ENCODE assay signal across 13 cellular contexts in the genomic region with DNA sequence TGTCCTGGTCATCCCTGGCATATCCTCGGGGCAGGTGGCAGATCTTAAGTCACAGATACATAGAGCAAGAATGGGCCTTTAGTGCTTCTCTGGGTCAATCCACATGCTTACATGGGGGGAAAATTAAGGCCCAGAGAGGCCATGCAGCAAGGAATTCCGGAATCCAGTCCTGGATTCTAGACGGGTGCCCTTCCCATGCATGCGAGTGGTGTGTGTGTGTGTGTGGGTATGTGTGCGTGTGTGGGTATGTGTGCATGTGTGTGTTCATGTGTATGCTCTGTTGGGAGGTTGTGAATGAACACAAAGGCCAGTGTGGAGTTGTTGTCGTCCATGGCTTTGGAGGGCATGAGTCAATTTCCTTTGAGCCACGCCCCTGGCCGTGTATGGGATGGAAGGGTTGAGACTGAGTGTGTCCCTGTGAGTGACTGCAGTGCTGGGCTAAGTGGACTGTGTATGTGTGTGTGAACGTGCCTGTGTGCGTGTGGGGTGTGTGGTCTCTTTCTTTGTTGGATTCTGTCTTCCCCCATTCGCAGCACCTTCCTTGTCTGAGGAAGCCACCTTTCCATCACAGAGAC. TPM values are rescaled to one million over a fixed set of nuclear protein-coding genes. Genes with fewer than 3 reads are reported as not detected.
DNase-seq lines count a peak whose midpoint lies in the region; ATAC-seq, FAIRE-seq and TF ChIP-seq lines count a peak whose summit lies in the region.
"Had no signal": no experiment of that assay in that cellular context is flagged by ENCODE, and none has a peak within 500 bp of the region (broad histone marks: within the 10 kb centered on the region; RNA-seq: fewer than 3 reads in every experiment).

No MANE protein-coding gene starts in this region.

- H3K23ac ChIP-seq in H1 (ENCODE audit: insufficient read length), result no peak overlapping the region

- no peak overlapping the region for H3K4me3 Mint-ChIP-seq in mesothelial cell of epicardium
- H3K4me3 Mint-ChIP-seq: neural crest cell had no signal

- 75% methylated on average over 11 of the region's 11 CpGs; no CpG with 5 or more reads in 1 of the 2 experiments for WGBS in H1 (ENCODE audit: extremely low coverage in 1 of 2, insufficient coverage in 1 of 2, insufficient read length in 1 of 2, insufficient replicate concordance in 2 of 2, low coverage in 1 of 2, low lambda C conversion rate in 2 of 2, missing lambda C conversion rate in 1 of 2), 2 experiments
- 0 to 67% methylated on average over 1 to 7 of the region's 11 CpGs for WGBS in gastroesophageal sphincter (ENCODE audit: low coverage in 1 of 2), 2 donors

- peak overlapping the region; percentile 95 for H2AK5ac ChIP-seq in H1 (ENCODE audit: low read depth, low read length)

- H3K14ac ChIP-seq in H1 (ENCODE audit: insufficient read length), result no peak overlapping the region

- ATAC-seq in gastroesophageal sphincter, result no peak

- peak; percentile 1 for DNase-seq in DMS53 (lab: John Stamatoyannopoulos, UW)
- DNase-seq in DMS53 treated with DMSO at 0.1 percent for 48 hours (lab: John Stamatoyannopoulos, UW; ENCODE audit: unreplicated experiment), result no peak
- no peak for DNase-seq in NT2/D1 (ENCODE audit: low read depth, low spot score)
- no peak for DNase-seq in H1 (ENCODE audit: low read depth in 1 of 2, low spot score in 2 of 2)
- DNase-seq in pulmonary artery endothelial cell (ENCODE audit: low read depth, low spot score), result peak; percentile 32
- no peak for DNase-seq in KG1 (lab: John Stamatoyannopoulos, UW)
- DNase-seq in mesothelial cell of epicardium (ENCODE audit: low spot score in 2 of 2, unreplicated experiment in 2 of 2), result no peak
- DNase-seq: anterior cingulate cortex, NCI-H1694 treated with DMSO at 0.1 percent for 48 hours had no signal

- H4K5ac ChIP-seq in H1 (ENCODE audit: insufficient read length, low read depth, low read length), result peak overlapping the region; percentile 8

- H3K4me3 ChIP-seq in NT2/D1 (ENCODE audit: insufficient read length, low read depth) (no peak overlapping the region), H1 (ENCODE audit: extremely low read depth in 1 of 4, insufficient read depth in 2 of 4, low read depth in 3 of 4, low read length in 4 of 4) (no peak overlapping the region), gastroesophageal sphincter (no peak overlapping the region)

- H2BK20ac ChIP-seq in H1 (ENCODE audit: low read length), result peak overlapping the region; percentile 99

- H3K9me3 ChIP-seq in NT2/D1 (ENCODE audit: insufficient read depth, low read length), result no peaks in the 10 kb centered on the region
- H3K9me3 ChIP-seq in H1 (ENCODE audit: insufficient read depth in 2 of 2, low read depth in 1 of 2, low read length in 1 of 2), result no peaks in the 10 kb centered on the region
- no peaks in the 10 kb centered on the region for H3K9me3 ChIP-seq in gastroesophageal sphincter

- H3K9ac ChIP-seq in NT2/D1 (ENCODE audit: insufficient read length, low read depth), result peak overlapping the region; percentile 42
- no peak overlapping the region for H3K9ac ChIP-seq in H1 (replicated peaks in 1 of 4; ENCODE audit: extremely low read depth in 1 of 4, low read depth in 3 of 4, low read length in 3 of 4)

- H2BK5ac ChIP-seq in H1 (ENCODE audit: low read depth, low read length), result peak overlapping the region; percentile 78; the same call in 1 of the 2 replicates

- peak overlapping the region; percentile 94 for H4K91ac ChIP-seq in H1 (replicated peaks; ENCODE audit: insufficient read length, low read length)

- no peak overlapping the region for H3K27ac Mint-ChIP-seq in mesothelial cell of epicardium

- no peak for TF ChIP-seq RAD21 in H1 (IDR thresholded peaks at IDR 0.05 in 1 of 2, conservative IDR thresholded peaks at IDR 0.05 in 1 of 2; ENCODE audit: low read depth in 2 of 2, low read length in 2 of 2)

- peaks cover 21% of the 10 kb centered on the region for H3K4me1 ChIP-seq in NT2/D1 (ENCODE audit: insufficient read depth, insufficient read length)
- H3K4me1 ChIP-seq in H1 (replicated peaks in 1 of 4; ENCODE audit: control insufficient read depth in 3 of 4, insufficient read depth in 4 of 4, low read length in 3 of 4), result peaks cover 8 to 24% (median 23%) of the 10 kb centered on the region in 4 experiments
- no peaks in the 10 kb centered on the region for H3K4me1 ChIP-seq in gastroesophageal sphincter

- no peak for TF ChIP-seq POLR2A in H1 (IDR thresholded peaks at IDR 0.05; ENCODE audit: control extremely low read depth in 1 of 2, low read depth in 2 of 2, low read length in 2 of 2)
- TF ChIP-seq POLR2A in gastroesophageal sphincter (IDR thresholded peaks at IDR 0.05), result no peak

- H2AFZ ChIP-seq in H1 (ENCODE audit: low read length), result no peak overlapping the region

- POLR2A ChIA-PET in H1 (lab: Charles Lee; ENCODE audit: partially characterized antibody), result no interaction called here

- TF ChIP-seq CTCF in H1 (IDR thresholded peaks at IDR 0.05; ENCODE audit: control extremely low read depth in 1 of 3, insufficient read depth in 1 of 3, low read depth in 1 of 3, low read length in 3 of 3) (no peak), gastroesophageal sphincter (IDR thresholded peaks at IDR 0.05) (no peak), mesothelial cell of epicardium (IDR thresholded peaks at IDR 0.05; ENCODE audit: unreplicated experiment) (no peak)

- peak overlapping the region; percentile 32; the same call in 1 of the 2 replicates for H2BK15ac ChIP-seq in H1 (ENCODE audit: low read length)

- FAIRE-seq in H1 (lab: Jason Lieb, UNC), result no peak
- FAIRE-seq: GM18507 had no signal

- no peaks in the 10 kb centered on the region for H3K36me3 Mint-ChIP-seq in mesothelial cell of epicardium

- no peaks in the 10 kb centered on the region for H3K9me3 Mint-ChIP-seq in mesothelial cell of epicardium
- H3K9me3 Mint-ChIP-seq: neural crest cell had no signal

- H2BK12ac ChIP-seq in H1 (ENCODE audit: low read depth, low read length), result peak overlapping the region; percentile 80

- H2BK120ac ChIP-seq in H1 (replicated peaks; ENCODE audit: low read depth, low read length), result peak overlapping the region; percentile 10

- no peaks in the 10 kb centered on the region for H3K4me1 Mint-ChIP-seq in mesothelial cell of epicardium

- no peak for TF ChIP-seq EP300 in H1 (IDR thresholded peaks at IDR 0.05; ENCODE audit: borderline replicate concordance in 1 of 2, low read depth in 2 of 2, low read length in 2 of 2)
- no peak for TF ChIP-seq EP300 in gastroesophageal sphincter (IDR thresholded peaks at IDR 0.05)

- H4K20me1 ChIP-seq in H1 (replicated peaks in 1 of 2; ENCODE audit: control insufficient read depth in 1 of 2, insufficient read depth in 2 of 2, low read length in 2 of 2), result no peaks in the 10 kb centered on the region

- H3K36me3 ChIP-seq in NT2/D1 (ENCODE audit: insufficient read depth, insufficient read length, low read length) (no peaks in the 10 kb centered on the region), H1 (ENCODE audit: control insufficient read depth in 2 of 4, insufficient read depth in 4 of 4, low read length in 3 of 4) (no peaks in the 10 kb centered on the region), gastroesophageal sphincter (no peaks in the 10 kb centered on the region)

- H3K4me2 ChIP-seq in H1 (ENCODE audit: insufficient read depth in 1 of 2, low read depth in 2 of 2, low read length in 2 of 2), result peak overlapping the region; percentile 24 to 60

- H3K4ac ChIP-seq in H1 (replicated peaks; ENCODE audit: insufficient read length, low read depth, low read length), result peak overlapping the region; percentile 29

- CTCF ChIA-PET in H1 (lab: Charles Lee; ENCODE audit: partially characterized antibody), result interaction anchor here (0.7 to 2.6 kb wide), 8 partner anchors 10 to 212 kb away, joined by 3 to 11 read pairs (median 4); no protein-coding TSS in a partner anchor

- no peaks in the 10 kb centered on the region for H3K79me1 ChIP-seq in H1 (ENCODE audit: low read depth, low read length)

- H3K18ac ChIP-seq in H1 (ENCODE audit: extremely low read depth, low read length), result peak overlapping the region; percentile 81; the same call in 1 of the 2 replicates

- H3K27ac ChIP-seq in H1 (ENCODE audit: low read depth, low read length) (no peak overlapping the region; the same call in 1 of the 2 replicates), gastroesophageal sphincter (no peak overlapping the region)
- H3K27ac ChIP-seq: 22Rv1 had no signal

- no peaks in the 10 kb centered on the region; the same call in 1 of the 2 replicates for H3K23me2 ChIP-seq in H1 (ENCODE audit: low read depth, low read length)

- H3K27me3 Mint-ChIP-seq in mesothelial cell of epicardium (ENCODE audit: low read depth), result peaks cover 9% of the 10 kb centered on the region

- H3K27me3 ChIP-seq in NT2/D1 (ENCODE audit: insufficient read depth, insufficient read length) (no peaks in the 10 kb centered on the region), H1 (replicated peaks in 1 of 4; ENCODE audit: control insufficient read depth in 3 of 4, extremely low read depth in 1 of 4, insufficient read depth in 3 of 4, low read length in 3 of 4) (no peaks in the 10 kb centered on the region), gastroesophageal sphincter (peaks cover 57% of the 10 kb centered on the region)

- no peaks in the 10 kb centered on the region for H3K79me2 ChIP-seq in H1 (ENCODE audit: control insufficient read depth in 1 of 2, insufficient read depth in 2 of 2, low read length in 2 of 2)

- H4K8ac ChIP-seq in H1 (ENCODE audit: extremely low read depth, insufficient read depth, low read length), result no peak overlapping the region; the same call in 1 of the 2 replicates

- no peak overlapping the region for H3K56ac ChIP-seq in H1 (replicated peaks; ENCODE audit: insufficient read length, low read depth, low read length)

RNA-seq across cellular contexts. Expression of a gene that starts 33.4 kb away (rescaled TPM):
- 195 and 196 TPM in 2 replicates for total RNA-seq in H1 (2021; fragmentation: NEBNext Ultra II Directional; extraction: Animal tissue kit (Norgen Biotek cat#: 25700))
- 329 and 408 TPM in 2 replicates for polyA plus RNA-seq in H1 (2011; rRNA removed)
- 482 TPM for polyA plus RNA-seq in H1 (2011; cell fraction: cytosol; rRNA removed)
- polyA plus RNA-seq in H1 (2011; cell fraction: nucleus; rRNA removed), result 437 TPM
- polyA plus RNA-seq in H1 (2012, experiment 1 of 2), result 214 to 312 TPM (median 300 TPM) in 4 replicates
- 95.3 TPM for polyA plus RNA-seq in H1 (2012, experiment 2 of 2)
- polyA plus RNA-seq in H1 (2013, experiment 1 of 2), result 142 TPM
- polyA plus RNA-seq in H1 (2013, experiment 2 of 2), result 137 TPM
- 459 and 470 TPM in 2 replicates for polyA minus RNA-seq in H1 (2011; rRNA and poly(A)+ RNA removed)
- polyA minus RNA-seq in H1 (2011; cell fraction: cytosol; rRNA and poly(A)+ RNA removed), result 274 TPM
- polyA minus RNA-seq in H1 (2011; cell fraction: nucleus; rRNA and poly(A)+ RNA removed), result 176 TPM
- total RNA-seq in pulmonary artery endothelial cell (457 and 642 TPM in 2 replicates), gastroesophageal sphincter (100 to 1,000 TPM; 244 to 309 (median 271) TPM), mesothelial cell of epicardium (194 to 204 TPM (median 197 TPM) in 3 replicates)

RNA-seq across cellular contexts. Expression of a gene that starts 55.5 kb away (rescaled TPM):
- total RNA-seq in H1 (2021; fragmentation: NEBNext Ultra II Directional; extraction: Animal tissue kit (Norgen Biotek cat#: 25700)), result 27.8 and 31.5 TPM in 2 replicates
- 11.5 and 17.1 TPM in 2 replicates for polyA plus RNA-seq in H1 (2011; rRNA removed)
- 6.6 TPM for polyA plus RNA-seq in H1 (2011; cell fraction: cytosol; rRNA removed)
- 14.6 TPM for polyA plus RNA-seq in H1 (2011; cell fraction: nucleus; rRNA removed)
- polyA plus RNA-seq in H1 (2012, experiment 1 of 2), result 11.1 to 19.7 TPM (median 14.2 TPM) in 4 replicates
- polyA plus RNA-seq in H1 (2012, experiment 2 of 2), result 15.2 TPM
- polyA plus RNA-seq in H1 (2013, experiment 1 of 2), result 16.3 TPM
- 18.0 TPM for polyA plus RNA-seq in H1 (2013, experiment 2 of 2)
- polyA minus RNA-seq in H1 (2011; rRNA and poly(A)+ RNA removed), result 10.5 and 14.3 TPM in 2 replicates
- 12.0 TPM for polyA minus RNA-seq in H1 (2011; cell fraction: cytosol; rRNA and poly(A)+ RNA removed)
- polyA minus RNA-seq in H1 (2011; cell fraction: nucleus; rRNA and poly(A)+ RNA removed), result 13.3 TPM
- total RNA-seq in pulmonary artery endothelial cell, result 4.9 and 6.2 TPM in 2 replicates
- 1 to 10 TPM; 3.1 to 7.3 (median 4.6) TPM for total RNA-seq in gastroesophageal sphincter
- 39.8 to 43.9 TPM (median 39.9 TPM) in 3 replicates for total RNA-seq in mesothelial cell of epicardium

Comparison
In these comparisons a context has a peak if more than half of its experiments do, and no peak if none do; other contexts are left out.
1. DNase-seq: peak in DMS53 (single experiment) and pulmonary artery endothelial cell (single experiment); none in DMS53 treated with DMSO at 0.1 percent for 48 hours (single experiment), NT2/D1 (single experiment), H1 (0 of 2), KG1 (single experiment) and mesothelial cell of epicardium (0 of 2).